9 cellular contexts compared by ENCODE assay signal in genomic region chr13:51435002-51435578, GRCh38. TPM values are rescaled to one million over a fixed set of nuclear protein-coding genes. Genes with fewer than 3 reads are reported as not detected.
DNase-seq lines count a peak whose midpoint lies in the region; ATAC-seq, FAIRE-seq and TF ChIP-seq lines count a peak whose summit lies in the region.
"Had no signal": no experiment of that assay in that cellular context is flagged by ENCODE, and none has a peak within 500 bp of the region (broad histone marks: within the 10 kb centered on the region; RNA-seq: fewer than 3 reads in every experiment).

No MANE protein-coding gene starts in this region.

- H3K4me1 ChIP-seq in neutrophil (ENCODE audit: control insufficient read depth in 1 of 2, insufficient read depth in 1 of 2, low read depth in 1 of 2, low read length in 1 of 2): no peaks in the 10 kb centered on the region

- DNase-seq in ELR (ENCODE audit: low read depth) (peak; percentile 70), NCI-H1694 treated with DMSO at 0.1 percent for 48 hours (lab: John Stamatoyannopoulos, UW) (peak; percentile 33), dermis microvascular lymphatic vessel endothelial cell (ENCODE audit: low read depth in 2 of 2) (peak; percentile 27 to 49), H4 (ENCODE audit: low spot score) (no peak), GM12891 (ENCODE audit: insufficient read length, low spot score) (no peak)
- no peak for DNase-seq in activated T-cell treated with anti-CD3 and anti-CD28 coated beads, Interleukin-2, amount 50 U/mL, for 1 hour
- DNase-seq: activated naive CD4-positive, alpha-beta T cell treated with anti-CD3 and anti-CD28 coated beads, Interleukin-2, amount 50 U/mL, for 16 hours had no signal

- ATAC-seq in HG03175 (IDR thresholded peaks at IDR 0.05; ENCODE audit: unreplicated experiment): no peak

- no peak overlapping the region for H3K27ac ChIP-seq in neutrophil

- H3K36me3 ChIP-seq in neutrophil: peaks cover 23% of the 10 kb centered on the region

- H3K27me3 ChIP-seq in neutrophil: no peaks in the 10 kb centered on the region

- H3K9me3 ChIP-seq in neutrophil: no peaks in the 10 kb centered on the region

- TF ChIP-seq CTCF in neutrophil (IDR thresholded peaks at IDR 0.05): peak; percentile 25

- H3K4me3 ChIP-seq in neutrophil (ENCODE audit: low read depth in 1 of 2, low read length in 1 of 2): no peak overlapping the region

- no peak for FAIRE-seq in GM12891 (lab: Jason Lieb, UNC)

- TF ChIP-seq POLR2A in GM12891 (IDR thresholded peaks at IDR 0.05; ENCODE audit: low read depth, low read length): no peak

TF ChIP-seq in GM12891, 5 proteins besides CTCF, POLR2A, EP300 and RAD21:
- TF ChIP-seq POU2F2 (IDR thresholded peaks at IDR 0.05; ENCODE audit: low read depth, low read length) (no peak), SPI1 (IDR thresholded peaks at IDR 0.05; ENCODE audit: low read depth, low read length) (no peak), PAX5 (IDR thresholded peaks at IDR 0.05; ENCODE audit: insufficient read depth, low read length, severe bottlenecking) (no peak), POLR2AphosphoS5 (IDR thresholded peaks at IDR 0.05; ENCODE audit: low read depth, low read length) (no peak), TAF1 (IDR thresholded peaks at IDR 0.05; ENCODE audit: low read depth, low read length) (no peak)

RNA-seq across cellular contexts. Expression of gene INTS6, which starts 17.7 kb away (rescaled TPM):
- total RNA-seq in dermis microvascular lymphatic vessel endothelial cell: 31.2 and 48.4 TPM in 2 replicates
- 18.6 and 21.0 TPM in 2 replicates for total RNA-seq in H4 (2014; rRNA removed; shearing (Covaris generic))
- 17.0 TPM for polyA plus RNA-seq in GM12891 (2012; ENCODE audit: low read depth, missing spikeins)

Comparison
In these comparisons a context has a peak if more than half of its experiments do, and no peak if none do; other contexts are left out.
1. DNase-seq: peak in ELR (single experiment), NCI-H1694 treated with DMSO at 0.1 percent for 48 hours (single experiment) and dermis microvascular lymphatic vessel endothelial cell (2 of 2); none in activated T-cell treated with anti-CD3 and anti-CD28 coated beads, Interleukin-2, amount 50 U/mL, for 1 hour (single experiment), H4 (single experiment) and GM12891 (single experiment).